29 cellular contexts compared by ENCODE assay signal in genomic region chr6:14489445-14489844, GRCh38.
"Had no signal": no experiment of that assay in that cellular context is flagged by ENCODE, and none has a peak within 500 bp of the region (broad histone marks: within the 10 kb centered on the region; RNA-seq: fewer than 3 reads in every experiment).

No MANE protein-coding gene starts in this region.

- H3K27ac ChIP-seq: neural progenitor cell, neutrophil, parathyroid adenoma, psoas muscle, skin epidermis, stomach, testis, thyroid gland, transverse colon, upper lobe of left lung, vagina had no signal

- H3K4me3 ChIP-seq: lung, neural progenitor cell, psoas muscle, skin epidermis, stomach, testis, thyroid gland, transverse colon, upper lobe of left lung, vagina had no signal

- H2AFZ ChIP-seq: neural progenitor cell, parathyroid adenoma had no signal

- H3K4me1 ChIP-seq: neural progenitor cell, parathyroid adenoma, stomach, testis, thyroid gland, transverse colon, vagina had no signal

- H3K9me3 ChIP-seq: neutrophil, psoas muscle, testis, thyroid gland, transverse colon, upper lobe of left lung, vagina had no signal

- FAIRE-seq: keratinocyte had no signal

- H3K4me2 ChIP-seq: neural progenitor cell had no signal

- H3K79me2 ChIP-seq: parathyroid adenoma had no signal

- ATAC-seq: left cardiac atrium; left lobe of liver; natural killer cell; psoas muscle; sciatic nerve; stimulated activated naive B cell treated with anti-CD40 and anti-IgM and Interleukin-4, amounts not matched to agents 10 μg/mL and 1 μg/mL and 100 μg/mL, for 72 hours; stimulated activated naive CD8-positive, alpha-beta T cell treated with anti-CD3 and anti-CD28 coated beads, Interleukin-15, Interleukin-2, amounts not matched to agents 100 U/mL and 50 U/mL, for 24 hours had no signal

- H3K36me3 ChIP-seq: neural progenitor cell, neutrophil, stomach, thyroid gland, transverse colon, upper lobe of left lung, vagina had no signal

- H3K9ac ChIP-seq: neural progenitor cell, parathyroid adenoma had no signal

- DNase-seq: hippocampal formation; kidney glomerular epithelial cell; left cardiac atrium; mesendoderm; naive B cell; natural killer cell; nephron progenitor cell; occipital lobe; psoas muscle; stimulated activated CD4-positive, alpha-beta T cell treated with anti-CD3 and anti-CD28 coated beads, Interleukin-12 subunit alpha, Interleukin-12 subunit beta, amount 100 ng/mL, for 4 hours; stimulated activated CD4-positive, alpha-beta T cell treated with anti-CD3 and anti-CD28 coated beads, Interleukin-15, amount 100 ng/mL, for 24 hours; stimulated activated CD4-positive, alpha-beta T cell treated with anti-CD3 and anti-CD28 coated beads, Interleukin-2, amount 100 ng/mL, for 24 hours; stimulated activated CD4-positive, alpha-beta T cell treated with anti-CD3 and anti-CD28 coated beads, Interleukin-4, amount 100 ng/mL, for 1 hour; stimulated activated naive B cell treated with anti-CD40 and anti-IgM and Interleukin-4, amounts not matched to agents 10 μg/mL and 1 μg/mL and 100 μg/mL, for 72 hours; stimulated activated naive CD8-positive, alpha-beta T cell treated with anti-CD3 and anti-CD28 coated beads, Interleukin-15, Interleukin-2, amounts not matched to agents 100 U/mL and 50 U/mL, for 24 hours; stomach; testis; thyroid gland; transverse colon; upper lobe of left lung had no signal

- H3K27me3 ChIP-seq: neural progenitor cell, neutrophil, stomach, testis, thyroid gland, transverse colon, upper lobe of left lung, vagina had no signal
